In genomic region chr13:103862525-103862924, GRCh38 we compare ENCODE assay signal across 8 cellular contexts.
"Had no signal": no experiment of that assay in that cellular context is flagged by ENCODE, and none has a peak within 500 bp of the region (broad histone marks: within the 10 kb centered on the region; RNA-seq: fewer than 3 reads in every experiment).

No MANE protein-coding gene starts in this region.

- H3K4me3 ChIP-seq: GM23248, K562 had no signal

- ATAC-seq: K562 had no signal

- H2AFZ ChIP-seq: GM23248 had no signal

- H3K9me3 Mint-ChIP-seq: H9 had no signal

- FAIRE-seq: HTR-8/SVneo, K562 had no signal

- DNase-seq: GM23248, GOT3, H9, HCEC 1CT, IMR-90, KG1 had no signal

- H3K9ac ChIP-seq: GM23248 had no signal

- H3K27ac ChIP-seq: GM23248 had no signal

- H3K27ac Mint-ChIP-seq: H9 had no signal

- H3K4me3 Mint-ChIP-seq: H9 had no signal
